ENCODE assay signal across 2 cellular contexts in the genomic region with DNA sequence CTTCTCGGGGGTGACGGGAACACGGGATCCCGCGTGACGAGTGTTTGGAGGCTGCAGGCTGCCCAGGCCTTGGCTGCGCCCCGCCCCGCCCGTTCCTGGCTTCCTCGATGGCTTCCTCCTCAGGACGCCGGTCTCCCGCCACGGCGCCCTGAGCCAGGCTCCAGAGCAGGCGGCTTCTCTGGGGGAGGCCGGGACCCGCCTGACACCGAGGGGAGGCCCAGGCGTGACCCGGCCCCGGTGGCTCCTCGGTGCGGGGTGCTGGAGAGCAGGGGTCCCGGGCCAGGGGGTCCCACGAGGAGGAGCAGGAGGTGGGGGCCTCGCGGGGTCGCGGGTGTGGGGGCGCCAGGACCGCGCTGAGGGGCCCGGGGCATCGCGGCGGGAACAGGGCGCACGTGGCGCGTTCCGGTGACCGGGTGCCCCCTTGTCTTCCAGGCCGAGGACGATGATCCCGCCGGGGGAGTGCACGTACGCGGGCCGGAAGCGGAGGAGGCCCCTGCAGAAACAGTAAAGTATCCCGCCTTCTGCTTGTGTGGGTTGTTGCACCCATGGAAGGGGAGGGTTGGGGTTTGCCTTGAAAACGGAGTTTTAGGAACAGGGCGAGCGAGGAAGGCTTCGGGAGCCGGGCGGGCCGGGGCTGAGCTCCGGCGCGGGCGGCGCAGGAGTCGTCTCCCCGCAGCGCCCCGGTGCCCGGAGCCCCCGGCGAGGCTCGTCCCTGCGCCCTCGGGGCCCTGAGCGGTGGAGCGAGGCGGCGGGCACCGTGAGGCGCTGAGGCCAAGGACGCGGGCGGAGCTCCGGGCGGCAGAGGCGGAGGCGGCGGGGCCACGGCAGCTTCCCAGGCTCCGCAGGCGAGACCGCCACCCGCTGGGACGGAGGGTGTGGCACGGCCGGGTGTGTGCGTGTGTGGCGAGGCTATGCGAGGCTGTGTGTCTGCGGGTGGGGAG.
TF ChIP-seq lines count a peak whose summit lies in the region.

No MANE protein-coding gene starts in this region.

TF ChIP-seq in GM23338, 12 proteins besides CTCF, POLR2A, EP300 and RAD21:
- TF ChIP-seq CREB1 (CRISPR knock-in tag; IDR thresholded peaks at IDR 0.05; ENCODE audit: low read depth) = no peak
- no peak for TF ChIP-seq EZH2phosphoT487 (IDR thresholded peaks at IDR 0.05; ENCODE audit: unreplicated experiment)
- no peak for TF ChIP-seq JUNB (IDR thresholded peaks at IDR 0.05; ENCODE audit: unreplicated experiment)
- no peak for TF ChIP-seq ZNF114 (CRISPR knock-in tag; IDR thresholded peaks at IDR 0.05)
- TF ChIP-seq ZNF331 (CRISPR knock-in tag; IDR thresholded peaks at IDR 0.05; ENCODE audit: low read depth) = no peak
- no peak for TF ChIP-seq EZH2 (IDR thresholded peaks at IDR 0.05; ENCODE audit: low read depth, unreplicated experiment)
- TF ChIP-seq, protein P1, sequence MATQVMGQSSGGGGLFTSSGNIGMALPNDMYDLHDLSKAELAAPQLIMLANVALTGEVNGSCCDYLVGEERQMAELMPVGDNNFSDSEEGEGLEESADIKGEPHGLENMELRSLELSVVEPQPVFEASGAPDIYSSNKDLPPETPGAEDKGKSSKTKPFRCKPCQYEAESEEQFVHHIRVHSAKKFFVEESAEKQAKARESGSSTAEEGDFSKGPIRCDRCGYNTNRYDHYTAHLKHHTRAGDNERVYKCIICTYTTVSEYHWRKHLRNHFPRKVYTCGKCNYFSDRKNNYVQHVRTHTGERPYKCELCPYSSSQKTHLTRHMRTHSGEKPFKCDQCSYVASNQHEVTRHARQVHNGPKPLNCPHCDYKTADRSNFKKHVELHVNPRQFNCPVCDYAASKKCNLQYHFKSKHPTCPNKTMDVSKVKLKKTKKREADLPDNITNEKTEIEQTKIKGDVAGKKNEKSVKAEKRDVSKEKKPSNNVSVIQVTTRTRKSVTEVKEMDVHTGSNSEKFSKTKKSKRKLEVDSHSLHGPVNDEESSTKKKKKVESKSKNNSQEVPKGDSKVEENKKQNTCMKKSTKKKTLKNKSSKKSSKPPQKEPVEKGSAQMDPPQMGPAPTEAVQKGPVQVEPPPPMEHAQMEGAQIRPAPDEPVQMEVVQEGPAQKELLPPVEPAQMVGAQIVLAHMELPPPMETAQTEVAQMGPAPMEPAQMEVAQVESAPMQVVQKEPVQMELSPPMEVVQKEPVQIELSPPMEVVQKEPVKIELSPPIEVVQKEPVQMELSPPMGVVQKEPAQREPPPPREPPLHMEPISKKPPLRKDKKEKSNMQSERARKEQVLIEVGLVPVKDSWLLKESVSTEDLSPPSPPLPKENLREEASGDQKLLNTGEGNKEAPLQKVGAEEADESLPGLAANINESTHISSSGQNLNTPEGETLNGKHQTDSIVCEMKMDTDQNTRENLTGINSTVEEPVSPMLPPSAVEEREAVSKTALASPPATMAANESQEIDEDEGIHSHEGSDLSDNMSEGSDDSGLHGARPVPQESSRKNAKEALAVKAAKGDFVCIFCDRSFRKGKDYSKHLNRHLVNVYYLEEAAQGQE (IDR thresholded peaks at IDR 0.05; ENCODE audit: unreplicated experiment) = no peak
- TF ChIP-seq ETS1 (IDR thresholded peaks at IDR 0.05) = no peak
- no peak for TF ChIP-seq STAT1 (IDR thresholded peaks at IDR 0.05; ENCODE audit: unreplicated experiment)

TF ChIP-seq in GM12878, 131 proteins besides CTCF, POLR2A, EP300 and RAD21 (continues in another document):
- TF ChIP-seq ZNF24 (IDR thresholded peaks at IDR 0.05) (no peak), SUPT20H (IDR thresholded peaks at IDR 0.05; ENCODE audit: borderline replicate concordance, control insufficient read depth, low read depth, low read length) (no peak), EZH2 (IDR thresholded peaks at IDR 0.05; ENCODE audit: borderline replicate concordance, control insufficient read depth, low read depth, low read length) (no peak), ATF2 (IDR thresholded peaks at IDR 0.05; ENCODE audit: low read length) (no peak), SIN3A (IDR thresholded peaks at IDR 0.05; ENCODE audit: low read depth, low read length) (no peak), RBBP5 (conservative IDR thresholded peaks at IDR 0.05) (no peak), MEF2A (IDR thresholded peaks at IDR 0.05; ENCODE audit: insufficient read depth, low read depth, low read length) (no peak), BMI1 (IDR thresholded peaks at IDR 0.05; ENCODE audit: borderline replicate concordance) (no peak), NBN (IDR thresholded peaks at IDR 0.05) (no peak), MXI1 (IDR thresholded peaks at IDR 0.05; ENCODE audit: low read depth, low read length) (no peak), STAT1 (conservative IDR thresholded peaks at IDR 0.05) (no peak), SMC3 (IDR thresholded peaks at IDR 0.05; ENCODE audit: borderline replicate concordance, low read length) (no peak), ZNF207 (IDR thresholded peaks at IDR 0.05; ENCODE audit: borderline replicate concordance) (no peak), HDGF (IDR thresholded peaks at IDR 0.05) (no peak), HCFC1 (IDR thresholded peaks at IDR 0.05; ENCODE audit: low read length) (no peak), RFX5 (IDR thresholded peaks at IDR 0.05; ENCODE audit: low read depth, low read length) (no peak), RUNX3 (IDR thresholded peaks at IDR 0.05; ENCODE audit: low read length) (0 out of 2 replicates have a peak, but pooled peaks have one; percentile 4), ZSCAN29 (IDR thresholded peaks at IDR 0.05) (0 out of 2 replicates have a peak, but pooled peaks have one; percentile 54), IRF3 (IDR thresholded peaks at IDR 0.05) (no peak), NR2F1 (conservative IDR thresholded peaks at IDR 0.05) (0 out of 2 replicates have a peak, but pooled peaks have one; percentile 42), TBL1XR1 (IDR thresholded peaks at IDR 0.05; ENCODE audit: low read depth, low read length) (no peak), MTA2 (IDR thresholded peaks at IDR 0.05; ENCODE audit: low read depth) (no peak), CHD4 (IDR thresholded peaks at IDR 0.05) (no peak)
- TF ChIP-seq, protein P2, sequence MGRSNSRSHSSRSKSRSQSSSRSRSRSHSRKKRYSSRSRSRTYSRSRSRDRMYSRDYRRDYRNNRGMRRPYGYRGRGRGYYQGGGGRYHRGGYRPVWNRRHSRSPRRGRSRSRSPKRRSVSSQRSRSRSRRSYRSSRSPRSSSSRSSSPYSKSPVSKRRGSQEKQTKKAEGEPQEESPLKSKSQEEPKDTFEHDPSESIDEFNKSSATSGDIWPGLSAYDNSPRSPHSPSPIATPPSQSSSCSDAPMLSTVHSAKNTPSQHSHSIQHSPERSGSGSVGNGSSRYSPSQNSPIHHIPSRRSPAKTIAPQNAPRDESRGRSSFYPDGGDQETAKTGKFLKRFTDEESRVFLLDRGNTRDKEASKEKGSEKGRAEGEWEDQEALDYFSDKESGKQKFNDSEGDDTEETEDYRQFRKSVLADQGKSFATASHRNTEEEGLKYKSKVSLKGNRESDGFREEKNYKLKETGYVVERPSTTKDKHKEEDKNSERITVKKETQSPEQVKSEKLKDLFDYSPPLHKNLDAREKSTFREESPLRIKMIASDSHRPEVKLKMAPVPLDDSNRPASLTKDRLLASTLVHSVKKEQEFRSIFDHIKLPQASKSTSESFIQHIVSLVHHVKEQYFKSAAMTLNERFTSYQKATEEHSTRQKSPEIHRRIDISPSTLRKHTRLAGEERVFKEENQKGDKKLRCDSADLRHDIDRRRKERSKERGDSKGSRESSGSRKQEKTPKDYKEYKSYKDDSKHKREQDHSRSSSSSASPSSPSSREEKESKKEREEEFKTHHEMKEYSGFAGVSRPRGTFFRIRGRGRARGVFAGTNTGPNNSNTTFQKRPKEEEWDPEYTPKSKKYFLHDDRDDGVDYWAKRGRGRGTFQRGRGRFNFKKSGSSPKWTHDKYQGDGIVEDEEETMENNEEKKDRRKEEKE (IDR thresholded peaks at IDR 0.05) = no peak
- TF ChIP-seq, protein P3, sequence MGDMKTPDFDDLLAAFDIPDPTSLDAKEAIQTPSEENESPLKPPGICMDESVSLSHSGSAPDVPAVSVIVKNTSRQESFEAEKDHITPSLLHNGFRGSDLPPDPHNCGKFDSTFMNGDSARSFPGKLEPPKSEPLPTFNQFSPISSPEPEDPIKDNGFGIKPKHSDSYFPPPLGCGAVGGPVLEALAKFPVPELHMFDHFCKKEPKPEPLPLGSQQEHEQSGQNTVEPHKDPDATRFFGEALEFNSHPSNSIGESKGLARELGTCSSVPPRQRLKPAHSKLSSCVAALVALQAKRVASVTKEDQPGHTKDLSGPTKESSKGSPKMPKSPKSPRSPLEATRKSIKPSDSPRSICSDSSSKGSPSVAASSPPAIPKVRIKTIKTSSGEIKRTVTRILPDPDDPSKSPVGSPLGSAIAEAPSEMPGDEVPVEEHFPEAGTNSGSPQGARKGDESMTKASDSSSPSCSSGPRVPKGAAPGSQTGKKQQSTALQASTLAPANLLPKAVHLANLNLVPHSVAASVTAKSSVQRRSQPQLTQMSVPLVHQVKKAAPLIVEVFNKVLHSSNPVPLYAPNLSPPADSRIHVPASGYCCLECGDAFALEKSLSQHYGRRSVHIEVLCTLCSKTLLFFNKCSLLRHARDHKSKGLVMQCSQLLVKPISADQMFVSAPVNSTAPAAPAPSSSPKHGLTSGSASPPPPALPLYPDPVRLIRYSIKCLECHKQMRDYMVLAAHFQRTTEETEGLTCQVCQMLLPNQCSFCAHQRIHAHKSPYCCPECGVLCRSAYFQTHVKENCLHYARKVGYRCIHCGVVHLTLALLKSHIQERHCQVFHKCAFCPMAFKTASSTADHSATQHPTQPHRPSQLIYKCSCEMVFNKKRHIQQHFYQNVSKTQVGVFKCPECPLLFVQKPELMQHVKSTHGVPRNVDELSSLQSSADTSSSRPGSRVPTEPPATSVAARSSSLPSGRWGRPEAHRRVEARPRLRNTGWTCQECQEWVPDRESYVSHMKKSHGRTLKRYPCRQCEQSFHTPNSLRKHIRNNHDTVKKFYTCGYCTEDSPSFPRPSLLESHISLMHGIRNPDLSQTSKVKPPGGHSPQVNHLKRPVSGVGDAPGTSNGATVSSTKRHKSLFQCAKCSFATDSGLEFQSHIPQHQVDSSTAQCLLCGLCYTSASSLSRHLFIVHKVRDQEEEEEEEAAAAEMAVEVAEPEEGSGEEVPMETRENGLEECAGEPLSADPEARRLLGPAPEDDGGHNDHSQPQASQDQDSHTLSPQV (IDR thresholded peaks at IDR 0.05) = no peak
- TF ChIP-seq, protein P1 (IDR thresholded peaks at IDR 0.05; ENCODE audit: low read depth, low read length) = no peak
- TF ChIP-seq, protein P4, sequence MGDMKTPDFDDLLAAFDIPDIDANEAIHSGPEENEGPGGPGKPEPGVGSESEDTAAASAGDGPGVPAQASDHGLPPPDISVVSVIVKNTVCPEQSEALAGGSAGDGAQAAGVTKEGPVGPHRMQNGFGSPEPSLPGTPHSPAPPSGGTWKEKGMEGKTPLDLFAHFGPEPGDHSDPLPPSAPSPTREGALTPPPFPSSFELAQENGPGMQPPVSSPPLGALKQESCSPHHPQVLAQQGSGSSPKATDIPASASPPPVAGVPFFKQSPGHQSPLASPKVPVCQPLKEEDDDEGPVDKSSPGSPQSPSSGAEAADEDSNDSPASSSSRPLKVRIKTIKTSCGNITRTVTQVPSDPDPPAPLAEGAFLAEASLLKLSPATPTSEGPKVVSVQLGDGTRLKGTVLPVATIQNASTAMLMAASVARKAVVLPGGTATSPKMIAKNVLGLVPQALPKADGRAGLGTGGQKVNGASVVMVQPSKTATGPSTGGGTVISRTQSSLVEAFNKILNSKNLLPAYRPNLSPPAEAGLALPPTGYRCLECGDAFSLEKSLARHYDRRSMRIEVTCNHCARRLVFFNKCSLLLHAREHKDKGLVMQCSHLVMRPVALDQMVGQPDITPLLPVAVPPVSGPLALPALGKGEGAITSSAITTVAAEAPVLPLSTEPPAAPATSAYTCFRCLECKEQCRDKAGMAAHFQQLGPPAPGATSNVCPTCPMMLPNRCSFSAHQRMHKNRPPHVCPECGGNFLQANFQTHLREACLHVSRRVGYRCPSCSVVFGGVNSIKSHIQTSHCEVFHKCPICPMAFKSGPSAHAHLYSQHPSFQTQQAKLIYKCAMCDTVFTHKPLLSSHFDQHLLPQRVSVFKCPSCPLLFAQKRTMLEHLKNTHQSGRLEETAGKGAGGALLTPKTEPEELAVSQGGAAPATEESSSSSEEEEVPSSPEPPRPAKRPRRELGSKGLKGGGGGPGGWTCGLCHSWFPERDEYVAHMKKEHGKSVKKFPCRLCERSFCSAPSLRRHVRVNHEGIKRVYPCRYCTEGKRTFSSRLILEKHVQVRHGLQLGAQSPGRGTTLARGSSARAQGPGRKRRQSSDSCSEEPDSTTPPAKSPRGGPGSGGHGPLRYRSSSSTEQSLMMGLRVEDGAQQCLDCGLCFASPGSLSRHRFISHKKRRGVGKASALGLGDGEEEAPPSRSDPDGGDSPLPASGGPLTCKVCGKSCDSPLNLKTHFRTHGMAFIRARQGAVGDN (IDR thresholded peaks at IDR 0.05) = peak; percentile 72
